Comparison of ENCODE assay signal across 36 cellular contexts in genomic region chr6:83539678-83540077, GRCh38.
"Had no signal": no experiment of that assay in that cellular context is flagged by ENCODE, and none has a peak within 500 bp of the region (broad histone marks: within the 10 kb centered on the region; RNA-seq: fewer than 3 reads in every experiment).

No MANE protein-coding gene starts in this region.

- H3K4me2 ChIP-seq: KMS-11 had no signal

- H3K9ac ChIP-seq: KMS-11 had no signal

- H3K36me3 ChIP-seq: MG63 had no signal

- H3K9me3 ChIP-seq: MG63 had no signal

- H3K4me3 ChIP-seq: MG63 had no signal

- H3K27ac ChIP-seq: KMS-11 had no signal

- DNase-seq: Karpas-422, Kasumi-1, KG1, MG63, MM.1S, MV-4-11, NCI-H1048, NCI-H1092, NCI-H1092 treated with DMSO at 0.1 percent for 48 hours, NCI-H1105, NCI-H1105 treated with DMSO at 0.1 percent for 48 hours, NCI-H1417, NCI-H1417 treated with DMSO at 0.1 percent for 48 hours, NCI-H1436, NCI-H1436 treated with DMSO at 0.1 percent for 48 hours, NCI-H146, NCI-H1694, NCI-H1694 treated with DMSO at 0.1 percent for 48 hours, NCI-H187, NCI-H187 treated with DMSO at 0.1 percent for 48 hours, NCI-H1930, NCI-H2029, NCI-H2029 treated with DMSO at 0.1 percent for 48 hours, NCI-H2081, NCI-H2081 treated with DMSO at 0.1 percent for 48 hours, NCI-H2107, NCI-H2171, NCI-H2171 treated with DMSO at 0.1 percent for 48 hours, NCI-H2227 treated with DMSO at 0.1 percent for 48 hours, NCI-H226, NCI-H345, NCI-H446, NCI-H446 treated with DMSO at 0.1 percent for 48 hours, NCI-H510A, NCI-H510A treated with DMSO at 0.1 percent for 48 hours had no signal
